ENCODE assay signal across 1 cellular context in genomic region chr10:30645340-30645827, GRCh38.
TF ChIP-seq lines count a peak whose summit lies in the region.

No MANE protein-coding gene starts in this region.

TF ChIP-seq in HEK293, 187 proteins besides CTCF, POLR2A, EP300 and RAD21 (continued from another document and continues in another):
- no peak; the same call in 1 of the 2 replicates for TF ChIP-seq REST (tag by site-specific recombination; IDR thresholded peaks at IDR 0.05)
- no peak for TF ChIP-seq ZNF701 (tag by site-specific recombination; IDR thresholded peaks at IDR 0.05)
- TF ChIP-seq KLF7 (tag by site-specific recombination; IDR thresholded peaks at IDR 0.05; ENCODE audit: borderline replicate concordance): no peak
- no peak for TF ChIP-seq ZNF280D (tag by site-specific recombination; IDR thresholded peaks at IDR 0.05)
- TF ChIP-seq ZNF202 (tag by site-specific recombination; IDR thresholded peaks at IDR 0.05; ENCODE audit: borderline replicate concordance): no peak
- TF ChIP-seq ZNF792 (tag by site-specific recombination; IDR thresholded peaks at IDR 0.05): no peak
- TF ChIP-seq ZNF362 (tag by site-specific recombination; IDR thresholded peaks at IDR 0.05): no peak
- TF ChIP-seq ZBTB26 (tag by site-specific recombination; optimal IDR thresholded peaks at IDR 0.05): peak; percentile 18
- TF ChIP-seq PBX3 (CRISPR knock-in tag; IDR thresholded peaks at IDR 0.05): no peak
- no peak for TF ChIP-seq ZNF121 (tag by site-specific recombination; IDR thresholded peaks at IDR 0.05)
- TF ChIP-seq ZNF670 (tag by site-specific recombination; IDR thresholded peaks at IDR 0.05; ENCODE audit: low read depth): no peak
- TF ChIP-seq ZBTB48 (tag by site-specific recombination; IDR thresholded peaks at IDR 0.05): peak; percentile 39; the same call in 1 of the 2 replicates
- TF ChIP-seq ZNF221 (tag by site-specific recombination; IDR thresholded peaks at IDR 0.05; ENCODE audit: borderline replicate concordance): no peak
- no peak for TF ChIP-seq ZNF561 (tag by site-specific recombination; IDR thresholded peaks at IDR 0.05; ENCODE audit: borderline replicate concordance)
- no peak for TF ChIP-seq ZSCAN5A (tag by site-specific recombination; IDR thresholded peaks at IDR 0.05)
- peak; percentile 77 for TF ChIP-seq ZBTB17 (tag by site-specific recombination; IDR thresholded peaks at IDR 0.05)
- TF ChIP-seq ZNF518A (tag by site-specific recombination; conservative IDR thresholded peaks at IDR 0.05; ENCODE audit: low read depth): no peak
- TF ChIP-seq ZNF280C (tag by site-specific recombination; IDR thresholded peaks at IDR 0.05): no peak
- TF ChIP-seq ZNF449 (tag by site-specific recombination; IDR thresholded peaks at IDR 0.05): no peak
- no peak for TF ChIP-seq ZNF560 (tag by site-specific recombination; IDR thresholded peaks at IDR 0.05; ENCODE audit: borderline replicate concordance)
- no peak for TF ChIP-seq HOXA7 (CRISPR knock-in tag; IDR thresholded peaks at IDR 0.05; ENCODE audit: borderline replicate concordance)
- TF ChIP-seq ZNF398 (tag by site-specific recombination; IDR thresholded peaks at IDR 0.05): peak; percentile 44; the same call in 1 of the 2 replicates
- TF ChIP-seq HOXC10 (CRISPR knock-in tag; IDR thresholded peaks at IDR 0.05): no peak
- TF ChIP-seq ZNF335 (tag by site-specific recombination; conservative IDR thresholded peaks at IDR 0.05): peak; percentile 47
- TF ChIP-seq ZNF530 (tag by site-specific recombination; IDR thresholded peaks at IDR 0.05; ENCODE audit: low read depth): no peak
- no peak for TF ChIP-seq ZNF391 (tag by site-specific recombination; IDR thresholded peaks at IDR 0.05; ENCODE audit: borderline replicate concordance, low read depth)
- no peak for TF ChIP-seq ZNF529 (tag by site-specific recombination; IDR thresholded peaks at IDR 0.05; ENCODE audit: insufficient replicate concordance)
- TF ChIP-seq ZNF404 (tag by site-specific recombination; IDR thresholded peaks at IDR 0.05): no peak
- no peak for TF ChIP-seq GLIS1 (tag by site-specific recombination; IDR thresholded peaks at IDR 0.05)
- no peak for TF ChIP-seq ZNF654 (tag by site-specific recombination; IDR thresholded peaks at IDR 0.05; ENCODE audit: low read depth)
